ENCODE assay signal across 20 cellular contexts in the genomic region with DNA sequence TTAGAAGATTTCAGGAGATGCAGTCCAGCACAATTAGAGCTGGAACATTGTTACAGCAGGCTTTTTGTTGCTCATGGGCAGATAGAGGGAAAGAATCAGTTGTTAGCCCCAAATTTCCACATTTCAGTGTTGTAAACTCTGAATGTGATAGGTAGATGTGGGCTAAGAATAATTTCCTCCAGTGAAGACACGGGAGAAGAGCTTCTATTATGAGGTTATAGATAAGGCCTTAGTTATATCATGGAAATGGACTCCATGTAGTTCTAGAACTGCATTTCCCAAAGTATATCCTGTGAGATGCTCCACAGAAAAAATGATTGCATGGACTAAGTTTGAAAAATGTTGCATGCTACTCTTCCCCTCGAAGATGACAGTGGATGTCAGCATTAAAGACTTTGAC.
"Had no signal": no experiment of that assay in that cellular context is flagged by ENCODE, and none has a peak within 500 bp of the region (broad histone marks: within the 10 kb centered on the region; RNA-seq: fewer than 3 reads in every experiment).

No MANE protein-coding gene starts in this region.

- H3K27ac ChIP-seq: dorsolateral prefrontal cortex, gastrocnemius medialis, hepatocyte, left lung, lower lobe of right lung, pancreas, right lobe of liver, suprapubic skin, transverse colon, upper lobe of right lung, uterus had no signal

- ATAC-seq: stimulated activated naive CD8-positive, alpha-beta T cell treated with anti-CD3 and anti-CD28 coated beads, Interleukin-15, amount 100 ng/mL, for 72 hours had no signal

- H3K4me1 ChIP-seq: left lung, lower lobe of right lung, pancreas, right lobe of liver, suprapubic skin, transverse colon, upper lobe of right lung, uterus had no signal

- H2AFZ ChIP-seq: hepatocyte had no signal

- H3K27me3 ChIP-seq: dorsolateral prefrontal cortex, gastrocnemius medialis, hepatocyte, left lung, pancreas, right lobe of liver, suprapubic skin, transverse colon, upper lobe of right lung, uterus had no signal

- H3K4me3 ChIP-seq: dorsolateral prefrontal cortex, gastrocnemius medialis, hepatocyte, left lung, lower lobe of right lung, pancreas, right lobe of liver, suprapubic skin, transverse colon, upper lobe of right lung, uterus had no signal

- H3K9me3 ChIP-seq: gastrocnemius medialis, left lung, lower lobe of right lung, pancreas, right lobe of liver, suprapubic skin, transverse colon, upper lobe of right lung, uterus had no signal

- H3K4me2 ChIP-seq: hepatocyte had no signal

- DNase-seq: dorsolateral prefrontal cortex; effector CD4-positive, alpha-beta T cell; gastrocnemius medialis; left cardiac atrium; left lung; lower lobe of right lung; natural killer cell; occipital lobe; pancreas; right lobe of liver; stimulated activated CD4-positive, alpha-beta T cell treated with anti-CD3 and anti-CD28 coated beads, Interleukin-12 subunit alpha, Interleukin-12 subunit beta, amount 100 ng/mL, for 4 hours; stimulated activated CD4-positive, alpha-beta T cell treated with anti-CD3 and anti-CD28 coated beads, Interleukin-1b, Interleukin-23, amount 100 ng/mL, for 48 hours; stimulated activated CD4-positive, alpha-beta T cell treated with anti-CD3 and anti-CD28 coated beads, Interleukin-4, amount 100 ng/mL, for 1 hour; stimulated activated CD8-positive, alpha-beta memory T cell treated with anti-CD3 and anti-CD28 coated beads, Interleukin-4, amount 100 ng/mL, for 48 hours; stimulated activated naive CD8-positive, alpha-beta T cell treated with anti-CD3 and anti-CD28 coated beads, Interleukin-15, amount 100 ng/mL, for 72 hours; transverse colon; upper lobe of right lung had no signal

- H3K79me2 ChIP-seq: hepatocyte had no signal

- H3K36me3 ChIP-seq: left lung, lower lobe of right lung, right lobe of liver, suprapubic skin, transverse colon, uterus had no signal
